ENCODE assay signal across 9 cellular contexts in the genomic region with DNA sequence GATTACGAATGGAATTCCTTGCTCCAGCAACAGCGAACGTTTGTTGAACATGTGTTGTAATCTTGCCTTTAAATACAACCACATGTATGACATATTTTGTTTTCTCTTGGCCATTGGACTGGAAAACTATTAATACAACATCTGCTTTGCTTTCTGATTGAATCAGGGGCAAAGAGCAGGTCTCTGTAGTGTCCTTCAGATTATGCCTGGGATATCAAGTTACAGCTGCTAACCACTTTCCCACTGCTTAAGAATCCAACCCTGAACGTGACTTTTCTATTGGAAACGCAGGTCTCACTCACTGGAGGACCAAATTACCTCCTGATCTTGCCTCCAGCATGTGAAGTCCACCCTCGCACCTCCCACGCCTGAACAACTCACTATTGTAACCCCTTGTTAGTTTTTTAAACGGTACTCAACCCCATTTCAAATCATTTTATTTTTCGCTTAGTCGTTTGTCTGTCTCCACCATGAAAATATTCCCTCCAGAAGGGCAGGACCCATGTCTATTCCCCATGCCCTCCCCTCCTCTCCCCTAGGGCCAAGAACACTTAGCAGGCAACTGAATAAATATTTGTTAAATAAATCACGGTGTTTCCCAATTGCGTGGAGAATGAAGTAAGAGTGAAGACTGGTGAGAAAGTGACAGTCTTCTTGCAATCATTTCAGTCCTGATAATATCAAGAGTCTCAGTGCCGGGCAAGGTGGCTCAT. TPM values are rescaled to one million over a fixed set of nuclear protein-coding genes. Genes with fewer than 3 reads are reported as not detected.
A peak's percentile ranks its signal among the peaks of the same experiment; 100 is the strongest.
DNase-seq lines count a peak whose midpoint lies in the region; ATAC-seq and TF ChIP-seq lines count a peak whose summit lies in the region.
"Had no signal": no experiment of that assay in that cellular context is flagged by ENCODE, and none has a peak within 500 bp of the region (broad histone marks: within the 10 kb centered on the region; RNA-seq: fewer than 3 reads in every experiment).

No MANE protein-coding gene starts in this region.

- ATAC-seq in GM18867 (IDR thresholded peaks at IDR 0.05; ENCODE audit: unreplicated experiment) (no peak), HG03521 (IDR thresholded peaks at IDR 0.05; ENCODE audit: unreplicated experiment) (no peak)

- POLR2A ChIA-PET in CD4-positive, alpha-beta memory T cell (lab: Charles Lee; ENCODE audit: partially characterized antibody): no interaction called here

- intact Hi-C loops in esophagus muscularis mucosa (cut with DNase I): loop anchor here (10.0 kb wide), 1 partner anchor 59 kb away; no protein-coding TSS in a partner anchor
- intact Hi-C loops in CD4-positive, alpha-beta memory T cell (cut with micrococcal nuclease): no loop called here

- H3K27me3 Mint-ChIP-seq in CD4-positive, alpha-beta memory T cell: peaks cover 10 to 16% of the 10 kb centered on the region in 2 donors

- TF ChIP-seq CTCF in esophagus muscularis mucosa (IDR thresholded peaks at IDR 0.05) (no peak), parathyroid adenoma (IDR thresholded peaks at IDR 0.05) (no peak)

- no peaks in the 10 kb centered on the region for H3K36me3 ChIP-seq in esophagus muscularis mucosa
- no peaks in the 10 kb centered on the region for H3K36me3 ChIP-seq in parathyroid adenoma (ENCODE audit: control insufficient read depth, insufficient read depth, low read length)
- no peaks in the 10 kb centered on the region for H3K36me3 ChIP-seq in CD4-positive, alpha-beta memory T cell (ENCODE audit: insufficient read depth, low read length)

- TF ChIP-seq POLR2A in esophagus muscularis mucosa (IDR thresholded peaks at IDR 0.05; ENCODE audit: low read depth): no peak

- H3K4me3 ChIP-seq in esophagus muscularis mucosa (peak overlapping the region; percentile 0 to 28 (median 6)), parathyroid adenoma (ENCODE audit: low read depth, low read length) (no peak overlapping the region)
- H3K4me3 ChIP-seq in CD4-positive, alpha-beta memory T cell (ENCODE audit: low read length in 2 of 2): no peak overlapping the region

- peak overlapping the region; percentile 52 to 72 (median 63) for H3K27ac ChIP-seq in esophagus muscularis mucosa (replicated peaks in 1 of 4)
- peak overlapping the region; percentile 32 for H3K27ac ChIP-seq in parathyroid adenoma
- H3K27ac ChIP-seq in CD4-positive, alpha-beta memory T cell (ENCODE audit: low read depth, low read length): no peak overlapping the region

- H3K9ac ChIP-seq in parathyroid adenoma: no peak overlapping the region

- peak; percentile 47 for DNase-seq in ELR (ENCODE audit: low read depth)
- peak; percentile 73 for DNase-seq in NCI-H748 treated with DMSO at 0.1 percent for 48 hours (lab: John Stamatoyannopoulos, UW)
- DNase-seq in esophagus muscularis mucosa (ENCODE audit: extremely low spot score): no peak
- DNase-seq in Kasumi-1 (lab: John Stamatoyannopoulos, UW): no peak
- no peak for DNase-seq in CD4-positive, alpha-beta memory T cell
- DNase-seq: activated CD4-positive, CD25-positive, alpha-beta regulatory T cell treated with anti-CD3 and anti-CD28 coated beads, Interleukin-2, amount 50 U/mL, for 72 hours had no signal

- no peaks in the 10 kb centered on the region for H3K9me3 Mint-ChIP-seq in CD4-positive, alpha-beta memory T cell

- WGBS in esophagus muscularis mucosa: 56% methylated on average over 13 of the region's 13 CpGs

- no peaks in the 10 kb centered on the region for H3K36me3 Mint-ChIP-seq in CD4-positive, alpha-beta memory T cell

- H3K4me1 ChIP-seq in esophagus muscularis mucosa (peaks cover 26 to 44% (median 41%) of the 10 kb centered on the region in 4 donors), parathyroid adenoma (peaks cover 7% of the 10 kb centered on the region)
- no peaks in the 10 kb centered on the region for H3K4me1 ChIP-seq in CD4-positive, alpha-beta memory T cell (ENCODE audit: insufficient read depth, low read length)

- no peaks in the 10 kb centered on the region for H3K79me2 ChIP-seq in parathyroid adenoma

- no peak overlapping the region for H3K27ac Mint-ChIP-seq in CD4-positive, alpha-beta memory T cell

- CTCF ChIA-PET in CD4-positive, alpha-beta memory T cell (lab: Charles Lee; ENCODE audit: partially characterized antibody): no interaction called here

- H3K27me3 ChIP-seq in esophagus muscularis mucosa (no peaks in the 10 kb centered on the region), parathyroid adenoma (ENCODE audit: control insufficient read depth, insufficient read depth, low read length) (no peaks in the 10 kb centered on the region)
- H3K27me3 ChIP-seq in CD4-positive, alpha-beta memory T cell (ENCODE audit: insufficient read depth, low read length): peaks cover 4% of the 10 kb centered on the region

- no peak for TF ChIP-seq EP300 in esophagus muscularis mucosa (IDR thresholded peaks at IDR 0.05)

- H2AFZ ChIP-seq in parathyroid adenoma: peak overlapping the region; percentile 30

- H3K9me3 ChIP-seq in esophagus muscularis mucosa (no peaks in the 10 kb centered on the region), parathyroid adenoma (ENCODE audit: control insufficient read depth, low read length) (no peaks in the 10 kb centered on the region)
- no peaks in the 10 kb centered on the region for H3K9me3 ChIP-seq in CD4-positive, alpha-beta memory T cell (ENCODE audit: control insufficient read depth in 1 of 2, low read length in 2 of 2)

- no peak overlapping the region for H3K4me2 ChIP-seq in parathyroid adenoma (ENCODE audit: low read length)

- H3K4me1 Mint-ChIP-seq in CD4-positive, alpha-beta memory T cell: no peaks in the 10 kb centered on the region

- H3K4me3 Mint-ChIP-seq in CD4-positive, alpha-beta memory T cell: no peak overlapping the region

RNA-seq across cellular contexts. Expression of gene MRTFB, which starts 57.4 kb away (rescaled TPM):
- total RNA-seq in esophagus muscularis mucosa: 10 to 100 TPM; 36.3 to 63.6 (median 48.2) TPM
- 10 to 100 TPM; 24.7 to 26.7 TPM for total RNA-seq in CD4-positive, alpha-beta memory T cell
- 1 to 10 TPM; 6.1 to 6.5 TPM for polyA plus RNA-seq in CD4-positive, alpha-beta memory T cell

Comparison
In these comparisons a context has a peak if more than half of its experiments do, and no peak if none do; other contexts are left out.
1. DNase-seq: peak in ELR (single experiment) and NCI-H748 treated with DMSO at 0.1 percent for 48 hours (single experiment); none in esophagus muscularis mucosa (single experiment), Kasumi-1 (0 of 2) and CD4-positive, alpha-beta memory T cell (0 of 5).
2. H3K4me3 ChIP-seq: peak in esophagus muscularis mucosa (4 of 4); none in parathyroid adenoma (single experiment) and CD4-positive, alpha-beta memory T cell (0 of 2).